ENCODE assay signal across 13 cellular contexts in genomic region chr11:4059424-4059823, GRCh38.
"Had no signal": no experiment of that assay in that cellular context is flagged by ENCODE, and none has a peak within 500 bp of the region (broad histone marks: within the 10 kb centered on the region; RNA-seq: fewer than 3 reads in every experiment).

No MANE protein-coding gene starts in this region.

- H3K27ac ChIP-seq: adrenal gland, dorsolateral prefrontal cortex, suprapubic skin, upper lobe of right lung had no signal

- H3K9me3 ChIP-seq: adrenal gland, suprapubic skin, upper lobe of right lung had no signal

- H3K27me3 ChIP-seq: adrenal gland, suprapubic skin, upper lobe of right lung had no signal

- DNase-seq: activated CD4-positive, alpha-beta T cell treated with anti-CD3 and anti-CD28 coated beads, Interleukin-2, amount 50 U/mL, for 4 hours; activated CD4-positive, CD25-positive, alpha-beta regulatory T cell treated with anti-CD3 and anti-CD28 coated beads, Interleukin-2, amount 50 U/mL, for 72 hours; activated T-cell treated with anti-CD3 and anti-CD28 coated beads, Interleukin-2, amount 50 U/mL, for 72 hours; adrenal gland; dorsolateral prefrontal cortex; hippocampal formation; kidney glomerular epithelial cell; stimulated activated CD4-positive, alpha-beta T cell treated with anti-CD3 and anti-CD28 coated beads, Interleukin-4, amount 100 ng/mL, for 1 hour; stimulated activated CD8-positive, alpha-beta memory T cell treated with anti-CD3 and anti-CD28 coated beads, Interleukin-4, amount 100 ng/mL, for 48 hours; stimulated activated naive CD8-positive, alpha-beta T cell treated with anti-CD3 and anti-CD28 coated beads, Interleukin-15, Interleukin-2, amounts not matched to agents 100 U/mL and 50 U/mL, for 24 hours; upper lobe of right lung had no signal

- H3K9me3 Mint-ChIP-seq: activated T-cell treated with anti-CD3 and anti-CD28 coated beads, Interleukin-2, amount 50 U/mL, for 72 hours; neural crest cell had no signal

- H3K4me3 ChIP-seq: adrenal gland, dorsolateral prefrontal cortex, suprapubic skin, upper lobe of right lung had no signal

- H3K4me3 Mint-ChIP-seq: activated T-cell treated with anti-CD3 and anti-CD28 coated beads, Interleukin-2, amount 50 U/mL, for 72 hours; neural crest cell had no signal

- ATAC-seq: activated T-cell treated with anti-CD3 and anti-CD28 coated beads, Interleukin-2, amount 50 U/mL, for 72 hours; stimulated activated naive CD8-positive, alpha-beta T cell treated with anti-CD3 and anti-CD28 coated beads, Interleukin-15, Interleukin-2, amounts not matched to agents 100 U/mL and 50 U/mL, for 24 hours; upper lobe of right lung had no signal
